Comparison of ENCODE assay signal across 16 cellular contexts in the genomic region with DNA sequence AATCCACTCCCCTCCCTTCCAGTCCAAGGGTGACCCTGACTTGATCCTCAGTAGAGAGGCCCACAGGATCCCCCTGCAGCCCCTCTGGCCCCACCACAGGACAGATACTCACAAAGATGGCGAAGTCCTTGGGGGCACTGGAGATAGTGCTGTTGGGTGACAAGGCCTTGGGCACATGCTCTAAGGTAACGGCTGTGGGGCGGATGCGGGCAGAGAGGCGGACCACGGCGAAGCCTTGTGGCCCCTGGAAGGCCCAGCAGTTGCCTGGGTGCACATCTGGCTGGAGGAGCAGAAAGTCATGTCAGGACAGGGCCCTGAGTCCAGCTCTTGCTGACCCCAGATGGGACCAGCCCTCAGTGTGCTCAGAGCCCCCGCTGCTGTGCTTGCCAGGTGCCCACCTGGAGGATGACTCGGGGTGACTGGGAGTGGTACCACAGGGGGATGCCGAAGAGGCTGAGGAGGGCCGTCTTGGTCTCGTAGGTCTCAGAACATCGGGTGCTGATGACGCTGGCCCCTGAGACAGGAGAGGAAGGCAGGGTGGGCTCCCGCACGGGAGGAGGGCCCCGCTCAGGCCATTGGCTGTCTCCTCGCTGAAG. TPM values are rescaled to one million over a fixed set of nuclear protein-coding genes. Genes with fewer than 3 reads are reported as not detected.
DNase-seq lines count a peak whose midpoint lies in the region; ATAC-seq and TF ChIP-seq lines count a peak whose summit lies in the region.
"Had no signal": no experiment of that assay in that cellular context is flagged by ENCODE, and none has a peak within 500 bp of the region (broad histone marks: within the 10 kb centered on the region; RNA-seq: fewer than 3 reads in every experiment).

No MANE protein-coding gene starts in this region.

- TF ChIP-seq CTCF in neutrophil (IDR thresholded peaks at IDR 0.05) = no peak

- H3K27me3 ChIP-seq in neutrophil = no peaks in the 10 kb centered on the region
- H3K27me3 ChIP-seq: foreskin keratinocyte, SJCRH30, thyroid gland had no signal

- H3K36me3 ChIP-seq in neutrophil = peaks cover 100% of the 10 kb centered on the region

- H3K4me1 ChIP-seq in neutrophil (ENCODE audit: control insufficient read depth in 1 of 2, insufficient read depth in 1 of 2, low read depth in 1 of 2, low read length in 1 of 2) = peaks cover 4 to 6% of the 10 kb centered on the region in 2 experiments
- H3K4me1 ChIP-seq: foreskin keratinocyte, SJCRH30 had no signal

- peaks cover 81% of the 10 kb centered on the region for H3K36me3 Mint-ChIP-seq in activated CD4-positive, alpha-beta T cell treated with anti-CD3 and anti-CD28 coated beads, Interleukin-2, amount 10 ng/mL, durations not matched to agents 24 days and 14 days (ENCODE audit: low read depth)
- no peaks in the 10 kb centered on the region for H3K36me3 Mint-ChIP-seq in IgD-negative memory B cell
- H3K36me3 Mint-ChIP-seq in central memory CD8-positive, alpha-beta T cell (ENCODE audit: insufficient read depth) = peaks cover 77% of the 10 kb centered on the region

- intact Hi-C loops in activated CD4-positive, alpha-beta T cell treated with anti-CD3 and anti-CD28 coated beads, Interleukin-2, amount 10 ng/mL, durations not matched to agents 24 days and 14 days (cut with micrococcal nuclease) = no loop called here

- H3K4me3 Mint-ChIP-seq in activated CD4-positive, alpha-beta T cell treated with anti-CD3 and anti-CD28 coated beads, Interleukin-2, amount 10 ng/mL, durations not matched to agents 24 days and 14 days = no peak overlapping the region
- H3K4me3 Mint-ChIP-seq in IgD-negative memory B cell = peak overlapping the region in 1 of 4 donors; percentile 5
- H3K4me3 Mint-ChIP-seq in central memory CD8-positive, alpha-beta T cell = no peak overlapping the region
- H3K4me3 Mint-ChIP-seq: neural crest cell had no signal

- H3K27ac ChIP-seq in neutrophil = peak overlapping the region; percentile 79
- H3K27ac ChIP-seq: foreskin keratinocyte, SJCRH30, thyroid gland had no signal

- H3K9me3 ChIP-seq in neutrophil = no peaks in the 10 kb centered on the region
- H3K9me3 ChIP-seq: SJCRH30, thyroid gland had no signal

- H3K4me3 ChIP-seq in neutrophil (ENCODE audit: low read depth in 1 of 2, low read length in 1 of 2) = no peak overlapping the region
- H3K4me3 ChIP-seq: SJCRH30, thyroid gland had no signal

- no peak for DNase-seq in activated CD4-positive, alpha-beta T cell treated with anti-CD3 and anti-CD28 coated beads, Interleukin-2, amount 10 ng/mL, durations not matched to agents 24 days and 14 days
- DNase-seq in activated CD4-positive, alpha-beta T cell treated with anti-CD3 and anti-CD28 coated beads for 1 hour = no peak
- no peak for DNase-seq in central memory CD8-positive, alpha-beta T cell (ENCODE audit: low spot score in 2 of 2)
- DNase-seq in NCI-H82 treated with DMSO at 0.1 percent for 48 hours (lab: John Stamatoyannopoulos, UW; ENCODE audit: unreplicated experiment) (no peak), DMS114 treated with DMSO at 0.1 percent for 48 hours (lab: John Stamatoyannopoulos, UW; ENCODE audit: unreplicated experiment) (no peak), GM19238 (ENCODE audit: insufficient read length, low spot score) (no peak)
- DNase-seq: EL; foreskin keratinocyte; NCI-H1694 treated with DMSO at 0.1 percent for 48 hours; NCI-H446 treated with DMSO at 0.1 percent for 48 hours; SJCRH30; stimulated activated CD4-positive, alpha-beta T cell treated with anti-CD3 and anti-CD28 coated beads, Interleukin-1b, Interleukin-23, amount 100 ng/mL, for 48 hours; thyroid gland had no signal

- H3K27ac Mint-ChIP-seq in activated CD4-positive, alpha-beta T cell treated with anti-CD3 and anti-CD28 coated beads, Interleukin-2, amount 10 ng/mL, durations not matched to agents 24 days and 14 days = peak overlapping the region; percentile 76
- peak overlapping the region in 2 of 3 donors; percentile 50 to 99 for H3K27ac Mint-ChIP-seq in IgD-negative memory B cell
- peak overlapping the region; percentile 85 for H3K27ac Mint-ChIP-seq in central memory CD8-positive, alpha-beta T cell (ENCODE audit: low read depth)

- no peaks in the 10 kb centered on the region for H3K9me3 Mint-ChIP-seq in activated CD4-positive, alpha-beta T cell treated with anti-CD3 and anti-CD28 coated beads, Interleukin-2, amount 10 ng/mL, durations not matched to agents 24 days and 14 days
- peaks cover 0 to 1% (median 0%) of the 10 kb centered on the region in 3 donors for H3K9me3 Mint-ChIP-seq in IgD-negative memory B cell
- no peaks in the 10 kb centered on the region for H3K9me3 Mint-ChIP-seq in central memory CD8-positive, alpha-beta T cell
- H3K9me3 Mint-ChIP-seq: neural crest cell had no signal

- peaks cover 34% of the 10 kb centered on the region for H3K4me1 Mint-ChIP-seq in activated CD4-positive, alpha-beta T cell treated with anti-CD3 and anti-CD28 coated beads, Interleukin-2, amount 10 ng/mL, durations not matched to agents 24 days and 14 days
- peaks cover 10 to 20% (median 12%) of the 10 kb centered on the region in 3 donors for H3K4me1 Mint-ChIP-seq in IgD-negative memory B cell
- H3K4me1 Mint-ChIP-seq in central memory CD8-positive, alpha-beta T cell = peaks cover 46% of the 10 kb centered on the region
- H3K4me1 Mint-ChIP-seq: neural crest cell had no signal

- ATAC-seq in central memory CD8-positive, alpha-beta T cell (replicated peaks; ENCODE audit: extremely low read depth, poor library complexity, severe bottlenecking) = no peak
- ATAC-seq: foreskin keratinocyte had no signal

- no peaks in the 10 kb centered on the region for H3K27me3 Mint-ChIP-seq in activated CD4-positive, alpha-beta T cell treated with anti-CD3 and anti-CD28 coated beads, Interleukin-2, amount 10 ng/mL, durations not matched to agents 24 days and 14 days
- no peaks in the 10 kb centered on the region for H3K27me3 Mint-ChIP-seq in IgD-negative memory B cell
- H3K27me3 Mint-ChIP-seq in central memory CD8-positive, alpha-beta T cell = no peaks in the 10 kb centered on the region

RNA-seq across cellular contexts. Expression of gene SUN2, which starts 17.2 kb away (rescaled TPM):
- total RNA-seq in activated CD4-positive, alpha-beta T cell treated with anti-CD3 and anti-CD28 coated beads, Interleukin-2, amount 10 ng/mL, durations not matched to agents 24 days and 14 days = 124 and 128 TPM in 2 replicates
- 206 TPM for polyA plus RNA-seq in IgD-negative memory B cell

RNA-seq across cellular contexts. Expression of gene GTPBP1, which starts 32.8 kb away (rescaled TPM):
- total RNA-seq in activated CD4-positive, alpha-beta T cell treated with anti-CD3 and anti-CD28 coated beads, Interleukin-2, amount 10 ng/mL, durations not matched to agents 24 days and 14 days = 102 and 103 TPM in 2 replicates
- 46.7 TPM for polyA plus RNA-seq in IgD-negative memory B cell

RNA-seq across cellular contexts. Expression of gene JOSD1, which starts 37.8 kb away (rescaled TPM):
- total RNA-seq in activated CD4-positive, alpha-beta T cell treated with anti-CD3 and anti-CD28 coated beads, Interleukin-2, amount 10 ng/mL, durations not matched to agents 24 days and 14 days = 90.4 and 93.8 TPM in 2 replicates
- 5.4 TPM for polyA plus RNA-seq in IgD-negative memory B cell

RNA-seq across cellular contexts. Expression of gene DNAL4, which starts 55.4 kb away (rescaled TPM):
- 5.5 and 6.3 TPM in 2 replicates for total RNA-seq in activated CD4-positive, alpha-beta T cell treated with anti-CD3 and anti-CD28 coated beads, Interleukin-2, amount 10 ng/mL, durations not matched to agents 24 days and 14 days
- 9.0 TPM for polyA plus RNA-seq in IgD-negative memory B cell

RNA-seq across cellular contexts. Expression of gene TOMM22, which starts 56.8 kb away (rescaled TPM):
- total RNA-seq in activated CD4-positive, alpha-beta T cell treated with anti-CD3 and anti-CD28 coated beads, Interleukin-2, amount 10 ng/mL, durations not matched to agents 24 days and 14 days = 169 and 172 TPM in 2 replicates
- 67.0 TPM for polyA plus RNA-seq in IgD-negative memory B cell
